In genomic region chr7:22663319-22663718, GRCh38 we compare ENCODE assay signal across 9 cellular contexts.
DNase-seq lines count a peak whose midpoint lies in the region; ATAC-seq, FAIRE-seq and TF ChIP-seq lines count a peak whose summit lies in the region.
"Had no signal": no experiment of that assay in that cellular context is flagged by ENCODE, and none has a peak within 500 bp of the region (broad histone marks: within the 10 kb centered on the region; RNA-seq: fewer than 3 reads in every experiment).

No MANE protein-coding gene starts in this region.

- H3K27ac ChIP-seq in ACC112 (ENCODE audit: low read depth, low read length): peak overlapping the region; percentile 85

- FAIRE-seq in RCC 7860 (lab: Jason Lieb, UNC) (no peak), D721Med (lab: Jason Lieb, UNC) (no peak)

- peak overlapping the region; percentile 42 for H2AFZ ChIP-seq in ACC112 (ENCODE audit: low read length, unreplicated experiment)

- H3K27me3 ChIP-seq in ACC112 (ENCODE audit: insufficient read depth, low read length): no peaks in the 10 kb centered on the region

- peaks cover 51% of the 10 kb centered on the region for H3K4me1 ChIP-seq in ACC112 (ENCODE audit: control insufficient read depth, insufficient read depth, low read length, unreplicated experiment)

- no peaks in the 10 kb centered on the region for H3K79me2 ChIP-seq in ACC112 (ENCODE audit: control insufficient read depth, insufficient read depth, low read length, unreplicated experiment)

- no peak for ATAC-seq in HG02571 (IDR thresholded peaks at IDR 0.05; ENCODE audit: unreplicated experiment)
- ATAC-seq: Panc1 had no signal

- no peak overlapping the region for H3K4me3 ChIP-seq in ACC112 (ENCODE audit: low read depth, low read length)

- no peak for TF ChIP-seq CTCF in D721Med (IDR thresholded peaks at IDR 0.05; ENCODE audit: insufficient read depth, missing control alignments)

- no peaks in the 10 kb centered on the region for H3K36me3 ChIP-seq in ACC112 (ENCODE audit: insufficient read depth, low read length)

- peak; percentile 77 for DNase-seq in ELR (ENCODE audit: low read depth)
- peak; percentile 26 for DNase-seq in RCC 7860 (ENCODE audit: low spot score)
- peak; percentile 87 for DNase-seq in fibroblast of the conjunctiva (ENCODE audit: low read depth)
- no peak for DNase-seq in occipital lobe (lab: John Stamatoyannopoulos, UW)
- DNase-seq in NCI-H510A treated with DMSO at 0.1 percent for 48 hours (lab: John Stamatoyannopoulos, UW): no peak
- DNase-seq in D721Med (ENCODE audit: insufficient read length, low spot score): no peak

Comparison
In these comparisons a context has a peak if more than half of its experiments do, and no peak if none do; other contexts are left out.
1. DNase-seq: peak in ELR (single experiment), RCC 7860 (single experiment) and fibroblast of the conjunctiva (single experiment); none in occipital lobe (single experiment), NCI-H510A treated with DMSO at 0.1 percent for 48 hours (single experiment) and D721Med (single experiment).